Comparison of ENCODE assay signal across 8 cellular contexts in the genomic region with DNA sequence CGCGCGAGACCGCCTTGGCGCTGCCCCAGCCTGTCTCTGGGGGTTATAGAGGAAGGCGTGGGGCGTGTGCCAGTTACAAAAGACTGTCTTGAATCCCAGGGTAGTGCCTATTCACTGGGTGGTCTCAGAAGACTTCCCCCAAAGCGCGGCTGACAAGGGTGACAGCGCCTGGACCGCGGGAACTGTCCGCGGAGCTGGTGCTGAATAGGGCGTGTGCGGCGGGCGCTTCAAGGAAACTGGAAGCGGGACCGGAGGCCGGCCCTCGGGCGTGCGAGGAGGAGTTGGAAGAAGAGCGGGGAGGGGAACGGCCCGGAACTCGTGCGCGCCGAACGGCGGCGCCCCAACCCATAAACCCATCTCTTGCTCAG. TPM values are rescaled to one million over a fixed set of nuclear protein-coding genes. Genes with fewer than 3 reads are reported as not detected.
DNase-seq lines count a peak whose midpoint lies in the region; ATAC-seq and TF ChIP-seq lines count a peak whose summit lies in the region.

No MANE protein-coding gene starts in this region.

- H3K79me2 ChIP-seq in Karpas-422 (ENCODE audit: low read length), result no peaks in the 10 kb centered on the region

- H3K36me3 ChIP-seq in Caco-2 (ENCODE audit: control insufficient read depth, insufficient read depth, low read length) (no peaks in the 10 kb centered on the region), Karpas-422 (ENCODE audit: insufficient read depth, low read length) (no peaks in the 10 kb centered on the region), ovary (no peaks in the 10 kb centered on the region)

- intact Hi-C loops in Caco-2 (cut with micrococcal nuclease; ENCODE audit: unreplicated experiment), result no loop called here
- intact Hi-C loops in ovary (cut with DNase I), result no loop called here

- H3K9me3 ChIP-seq in Caco-2, result no peaks in the 10 kb centered on the region
- no peaks in the 10 kb centered on the region for H3K9me3 ChIP-seq in Karpas-422 (ENCODE audit: low read length)
- H3K9me3 ChIP-seq in ovary, result no peaks in the 10 kb centered on the region

- no peak for TF ChIP-seq CTCF in Caco-2 (IDR thresholded peaks at IDR 0.05; ENCODE audit: insufficient read depth in 1 of 2, low read depth in 1 of 2, low read length in 1 of 2, severe bottlenecking in 1 of 2, unreplicated experiment in 1 of 2)
- no peak for TF ChIP-seq CTCF in fibroblast of pulmonary artery (IDR thresholded peaks at IDR 0.05; ENCODE audit: low read length, missing control alignments)
- no peak for TF ChIP-seq CTCF in ovary (IDR thresholded peaks at IDR 0.05)

- no peak for ATAC-seq in HG02759 (IDR thresholded peaks at IDR 0.05; ENCODE audit: unreplicated experiment)

- H3K4me1 ChIP-seq in Caco-2 (no peaks in the 10 kb centered on the region), Karpas-422 (ENCODE audit: low read length) (peaks cover 8% of the 10 kb centered on the region), ovary (ENCODE audit: insufficient read depth) (peaks cover 10% of the 10 kb centered on the region)

- H3K27ac Mint-ChIP-seq in Caco-2 (ENCODE audit: unreplicated experiment), result no peak overlapping the region

- H3K27me3 Mint-ChIP-seq in Caco-2 (ENCODE audit: insufficient read depth, unreplicated experiment), result peaks cover 13% of the 10 kb centered on the region

- no peaks in the 10 kb centered on the region for H3K4me1 Mint-ChIP-seq in Caco-2 (ENCODE audit: low read depth, unreplicated experiment)

- no peak for TF ChIP-seq POLR2A in ovary (IDR thresholded peaks at IDR 0.05)

- H3K27ac ChIP-seq in Karpas-422 (ENCODE audit: low read length), result no peak overlapping the region
- H3K27ac ChIP-seq in ovary, result no peak overlapping the region

- POLR2A ChIA-PET in Caco-2 (lab: Charles Lee), result no interaction called here

- H3K4me3 ChIP-seq in Caco-2 (ENCODE audit: low read depth, low read length) (no peak overlapping the region), Karpas-422 (ENCODE audit: low read length) (no peak overlapping the region), fibroblast of pulmonary artery (replicated peaks; ENCODE audit: low read depth, low read length) (peak overlapping the region; percentile 10), ovary (no peak overlapping the region)

- H3K27me3 ChIP-seq in Caco-2 (replicated peaks; ENCODE audit: control insufficient read depth, insufficient read depth, low read length) (no peaks in the 10 kb centered on the region), Karpas-422 (ENCODE audit: low read length) (no peaks in the 10 kb centered on the region; the same call in 1 of the 2 replicates), ovary (peaks cover 10% of the 10 kb centered on the region)

- H3K9me3 Mint-ChIP-seq in Caco-2 (ENCODE audit: unreplicated experiment), result no peaks in the 10 kb centered on the region

- no peak overlapping the region for H3K9ac ChIP-seq in Karpas-422 (ENCODE audit: low read length)

- DNase-seq in Caco-2, result peak in 1 of 2 experiments; percentile 66
- DNase-seq in Karpas-422, result peak; percentile 55
- peak; percentile 43 for DNase-seq in activated T-cell treated with anti-CD3 and anti-CD28 coated beads for 1 hour (ENCODE audit: low read depth)
- peak; percentile 62 for DNase-seq in fibroblast of pulmonary artery (ENCODE audit: low read depth)
- peak in 4 of 5 donors; percentile 22 to 75 (median 55) for DNase-seq in ovary
- no peak for DNase-seq in DMS153 (lab: John Stamatoyannopoulos, UW)
- no peak for DNase-seq in COR-L47 (lab: John Stamatoyannopoulos, UW)

- no TSS peak for BruUV-seq in Caco-2 (replicated peaks; lab: Mats Ljungman, UMichigan)

- no peaks in the 10 kb centered on the region for H3K36me3 Mint-ChIP-seq in Caco-2 (ENCODE audit: insufficient read depth, unreplicated experiment)

- H4K20me1 ChIP-seq in Karpas-422 (ENCODE audit: insufficient read depth, low read depth, low read length), result no peaks in the 10 kb centered on the region

- TF ChIP-seq EP300 in ovary (IDR thresholded peaks at IDR 0.05), result no peak

- no peaks in the 10 kb centered on the region for H3K9me2 ChIP-seq in Karpas-422 (replicated peaks; ENCODE audit: insufficient read depth, low read length)

- CTCF ChIA-PET in Caco-2 (lab: Charles Lee), result interaction anchor here (1.2 kb wide), 1 partner anchor 22 kb away, joined by 6 read pairs; no protein-coding TSS in a partner anchor

- peak overlapping the region; percentile 34 for H3K4me3 Mint-ChIP-seq in Caco-2 (ENCODE audit: unreplicated experiment)

- H2AFZ ChIP-seq in Karpas-422 (ENCODE audit: low read length), result no peak overlapping the region

- WGBS in ovary, 3 donors, result 1 to 2% (median 2%) methylated on average over 34 of the region's 34 CpGs

- H3K4me2 ChIP-seq in Karpas-422 (ENCODE audit: low read depth, low read length, poor library complexity, severe bottlenecking), result no peak overlapping the region

RNA-seq across cellular contexts. Expression of gene EGR4, which starts 2.3 kb away (rescaled TPM):
- total RNA-seq in Caco-2 (2022), result 0.30 TPM in 1 of 2 replicates, not detected in the other
- 0.14 and 0.75 TPM in 2 replicates for total RNA-seq in Karpas-422 (2014; rRNA removed; shearing (Covaris generic); ENCODE audit: low replicate concordance)
- under 1 TPM in 1 of 7 donors, not detected in 6; 0.13 TPM for total RNA-seq in ovary
- polyA plus RNA-seq in ovary, result under 1 TPM in 1 of 2 donors, not detected in 1; 0.04 TPM

RNA-seq across cellular contexts. Expression of gene FBXO41, which starts 6.8 kb away (rescaled TPM):
- total RNA-seq in Caco-2 (2022), result 11.6 and 12.1 TPM in 2 replicates
- total RNA-seq in Karpas-422 (2014; rRNA removed; shearing (Covaris generic); ENCODE audit: low replicate concordance), result 44.9 and 55.6 TPM in 2 replicates
- total RNA-seq in ovary, result 1 to 10 TPM; 1.7 to 3.1 (median 3.0) TPM
- polyA plus RNA-seq in ovary, result 1 to 10 TPM; 2.4 to 2.9 TPM

RNA-seq across cellular contexts. Expression of gene CCT7, which starts 57.0 kb away (rescaled TPM):
- 450 and 505 TPM in 2 replicates for total RNA-seq in Caco-2 (2022)
- total RNA-seq in Karpas-422 (2014; rRNA removed; shearing (Covaris generic); ENCODE audit: low replicate concordance), result 482 and 608 TPM in 2 replicates
- 100 to 1,000 TPM; 143 to 272 (median 220) TPM for total RNA-seq in ovary
- 100 to 1,000 TPM; 157 to 289 TPM for polyA plus RNA-seq in ovary

RNA-seq across cellular contexts. Expression of gene PRADC1, which starts 58.0 kb away (rescaled TPM):
- 24.1 and 25.4 TPM in 2 replicates for total RNA-seq in Caco-2 (2022)
- total RNA-seq in Karpas-422 (2014; rRNA removed; shearing (Covaris generic); ENCODE audit: low replicate concordance), result 35.4 and 45.3 TPM in 2 replicates
- 10 to 100 TPM in 6 of 7 donors, 1 to 10 TPM in 1; 7.7 to 19.7 (median 12.2) TPM for total RNA-seq in ovary
- polyA plus RNA-seq in ovary, result 10 to 100 TPM in 1 of 2 donors, 1 to 10 TPM in 1; 9.7 to 11.8 TPM

Comparison
In these comparisons a context has a peak if more than half of its experiments do, and no peak if none do; other contexts are left out.
1. DNase-seq: peak in Karpas-422 (single experiment), activated T-cell treated with anti-CD3 and anti-CD28 coated beads for 1 hour (single experiment), fibroblast of pulmonary artery (single experiment) and ovary (4 of 5); none in DMS153 (single experiment) and COR-L47 (single experiment).